Comparison of ENCODE assay signal across 10 cellular contexts in genomic region chr5:170302729-170303501, GRCh38. TPM values are rescaled to one million over a fixed set of nuclear protein-coding genes. Genes with fewer than 3 reads are reported as not detected.
A peak's percentile ranks its signal among the peaks of the same experiment; 100 is the strongest.
DNase-seq lines count a peak whose midpoint lies in the region; ATAC-seq and TF ChIP-seq lines count a peak whose summit lies in the region.
"Had no signal": no experiment of that assay in that cellular context is flagged by ENCODE, and none has a peak within 500 bp of the region (broad histone marks: within the 10 kb centered on the region; RNA-seq: fewer than 3 reads in every experiment).

No MANE protein-coding gene starts in this region.

- no peak overlapping the region for H3K4me3 ChIP-seq in right cardiac atrium (ENCODE audit: low read length)
- H3K4me3 ChIP-seq in prostate gland: no peak overlapping the region
- no peak overlapping the region for H3K4me3 ChIP-seq in esophagus squamous epithelium

- TF ChIP-seq CTCF in prostate gland (IDR thresholded peaks at IDR 0.05) (no peak), esophagus squamous epithelium (IDR thresholded peaks at IDR 0.05) (no peak)

- DNase-seq in COLO829 (ENCODE audit: low spot score) (peak; percentile 68), Kasumi-1 (lab: John Stamatoyannopoulos, UW) (peak; percentile 68 to 81), right cardiac atrium (peak; percentile 65 to 88 (median 85)), prostate gland (ENCODE audit: low spot score) (no peak), esophagus squamous epithelium (lab: John Stamatoyannopoulos, UW) (no peak)
- DNase-seq in activated CD8-positive, alpha-beta memory T cell treated with anti-CD3 and anti-CD28 coated beads, Interleukin-2, amount 50 U/mL, for 4 hours: peak; percentile 66
- peak; percentile 70 to 88 (median 80) for DNase-seq in stimulated activated naive CD4-positive, alpha-beta T cell (lab: John Stamatoyannopoulos, UW)

- H3K27ac ChIP-seq in right cardiac atrium (ENCODE audit: low read length) (no peak overlapping the region), prostate gland (peak overlapping the region in 1 of 2 donors; percentile 25), esophagus squamous epithelium (peak overlapping the region in 2 of 4 donors; percentile 57 to 68)

- H3K9me3 ChIP-seq in right cardiac atrium (ENCODE audit: control insufficient read depth, low read length) (no peaks in the 10 kb centered on the region), prostate gland (no peaks in the 10 kb centered on the region), esophagus squamous epithelium (no peaks in the 10 kb centered on the region)

- H3K27me3 ChIP-seq in right cardiac atrium (ENCODE audit: control insufficient read depth, insufficient read depth) (no peaks in the 10 kb centered on the region), prostate gland (replicated peaks; ENCODE audit: insufficient read depth) (no peaks in the 10 kb centered on the region), esophagus squamous epithelium (no peaks in the 10 kb centered on the region)

- 39% methylated on average over 17 of the region's 17 CpGs for WGBS in right cardiac atrium
- WGBS in prostate gland: 46% methylated on average over 17 of the region's 17 CpGs
- 35 to 45% methylated on average over 6 to 17 of the region's 17 CpGs for whole genome bisulfite sequencing in esophagus squamous epithelium, 2 donors

- ATAC-seq in GM21576 (IDR thresholded peaks at IDR 0.05; ENCODE audit: unreplicated experiment): peak; percentile 91
- ATAC-seq in right cardiac atrium: peak; percentile 6 to 44

- intact Hi-C loops in right cardiac atrium (cut with DNase I) (no loop called here), prostate gland (cut with DNase I) (no loop called here), esophagus squamous epithelium (cut with DNase I) (no loop called here)

- H3K36me3 ChIP-seq in prostate gland: no peaks in the 10 kb centered on the region
- no peaks in the 10 kb centered on the region for H3K36me3 ChIP-seq in esophagus squamous epithelium

- TF ChIP-seq POLR2A in prostate gland (IDR thresholded peaks at IDR 0.05): no peak
- TF ChIP-seq POLR2A in esophagus squamous epithelium (IDR thresholded peaks at IDR 0.05): no peak

- H3K4me1 ChIP-seq in right cardiac atrium (ENCODE audit: control insufficient read depth, insufficient read depth, low read length): peaks cover 10% of the 10 kb centered on the region
- no peaks in the 10 kb centered on the region for H3K4me1 ChIP-seq in prostate gland (replicated peaks)
- H3K4me1 ChIP-seq in esophagus squamous epithelium: peaks cover 5 to 42% (median 6%) of the 10 kb centered on the region in 3 donors

RNA-seq across cellular contexts. Expression of gene LCP2, which starts 5.3 kb away (rescaled TPM):
- total RNA-seq in right cardiac atrium: 10 to 100 TPM in 3 of 4 donors, 1 to 10 TPM in 1; 7.2 to 10.9 (median 10.4) TPM
- 3.0 TPM for polyA plus RNA-seq in right cardiac atrium
- total RNA-seq in prostate gland: 10 to 100 TPM in 1 of 2 donors, 1 to 10 TPM in 1; 3.3 to 11.3 TPM
- total RNA-seq in esophagus squamous epithelium: 10 to 100 TPM in 3 of 4 donors, 1 to 10 TPM in 1; 3.9 to 17.9 (median 12.6) TPM
- total RNA-seq: Daoy had no signal
- polyA plus RNA-seq: neural cell had no signal

Comparison
In these comparisons a context has a peak if more than half of its experiments do, and no peak if none do; other contexts are left out.
1. DNase-seq: peak in COLO829 (single experiment), Kasumi-1 (2 of 2), activated CD8-positive, alpha-beta memory T cell treated with anti-CD3 and anti-CD28 coated beads, Interleukin-2, amount 50 U/mL, for 4 hours (single experiment), right cardiac atrium (3 of 3) and stimulated activated naive CD4-positive, alpha-beta T cell (6 of 6); none in prostate gland (single experiment) and esophagus squamous epithelium (single experiment).